ENCODE assay signal across 21 cellular contexts in the genomic region with DNA sequence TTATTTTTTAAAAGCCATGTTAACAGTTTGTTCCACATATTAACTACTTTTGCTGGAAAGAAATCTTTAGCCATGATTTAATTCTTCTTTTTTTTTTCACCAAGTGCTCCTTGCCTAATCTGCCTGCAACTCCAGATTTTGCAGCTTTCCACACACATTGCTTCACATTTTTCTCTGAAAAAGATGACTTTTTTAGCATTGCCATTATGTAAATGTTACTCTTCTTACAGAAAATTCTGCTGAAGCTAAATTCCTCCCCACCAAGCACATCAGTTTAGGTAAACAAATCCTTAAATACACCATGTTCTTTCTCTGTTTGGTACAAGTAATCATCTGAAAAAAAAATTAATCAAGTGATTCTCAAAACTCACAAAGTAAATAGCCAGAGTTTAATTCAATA. TPM values are rescaled to one million over a fixed set of nuclear protein-coding genes. Genes with fewer than 3 reads are reported as not detected.
DNase-seq lines count a peak whose midpoint lies in the region; ATAC-seq and TF ChIP-seq lines count a peak whose summit lies in the region.
"Had no signal": no experiment of that assay in that cellular context is flagged by ENCODE, and none has a peak within 500 bp of the region (broad histone marks: within the 10 kb centered on the region; RNA-seq: fewer than 3 reads in every experiment).

No MANE protein-coding gene starts in this region.

- no peak overlapping the region for H3K4me2 ChIP-seq in neural progenitor cell

- H3K4me3 Mint-ChIP-seq in neural progenitor cell: no peak overlapping the region
- H3K4me3 Mint-ChIP-seq: CD8-positive, alpha-beta T cell had no signal

- H3K4me1 Mint-ChIP-seq in neural progenitor cell: no peaks in the 10 kb centered on the region

- peak overlapping the region; percentile 16 for H3K9ac ChIP-seq in neural progenitor cell
- H3K9ac ChIP-seq: GM23248 had no signal

- TF ChIP-seq CTCF in neural progenitor cell (IDR thresholded peaks at IDR 0.05): no peak

- no peak overlapping the region for H3K27ac ChIP-seq in neural progenitor cell
- H3K27ac ChIP-seq: GM23248 had no signal

- no peaks in the 10 kb centered on the region for H3K4me1 ChIP-seq in neural progenitor cell
- H3K4me1 ChIP-seq: HAP-1 had no signal

- H2AFZ ChIP-seq in neural progenitor cell (replicated peaks): no peak overlapping the region
- H2AFZ ChIP-seq: GM23248 had no signal

- ATAC-seq in GM21825 (IDR thresholded peaks at IDR 0.05; ENCODE audit: unreplicated experiment): no peak
- ATAC-seq: CD8-positive, alpha-beta T cell; SK-N-SH treated with all-trans-retinoic acid at 6 μM for 48 hours had no signal

- H3K36me3 Mint-ChIP-seq in neural progenitor cell: no peaks in the 10 kb centered on the region
- H3K36me3 Mint-ChIP-seq: CD8-positive, alpha-beta T cell had no signal

- no peaks in the 10 kb centered on the region for H3K9me3 Mint-ChIP-seq in neural progenitor cell
- H3K9me3 Mint-ChIP-seq: CD8-positive, alpha-beta T cell had no signal

- H3K79me2 ChIP-seq in neural progenitor cell (ENCODE audit: low read depth): no peaks in the 10 kb centered on the region

- H3F3A ChIP-seq in neural progenitor cell (ENCODE audit: low read depth): no peaks in the 10 kb centered on the region

- peak; percentile 81 for DNase-seq in SIG-M5 treated with dmso at 0.1 percent for 504 hours (lab: John Stamatoyannopoulos, UW; ENCODE audit: unreplicated experiment)
- no peak for DNase-seq in SIG-M5 (lab: John Stamatoyannopoulos, UW)
- peak; percentile 43 for DNase-seq in MV-4-11 (lab: John Stamatoyannopoulos, UW)
- DNase-seq in amniotic epithelial cell (ENCODE audit: low read depth): peak; percentile 33
- DNase-seq in neural progenitor cell (ENCODE audit: low spot score): no peak
- no peak for DNase-seq in NCI-H345 (lab: John Stamatoyannopoulos, UW)
- no peak for DNase-seq in T-helper 2 cell
- DNase-seq: 8988T; Calu3; CD8-positive, alpha-beta T cell; EL; GM23248; MM.1S; NCI-H1694 treated with DMSO at 0.1 percent for 48 hours; NCI-H524; Right ventricle myocardium superior had no signal

- no peak overlapping the region for H3K27ac Mint-ChIP-seq in neural progenitor cell
- H3K27ac Mint-ChIP-seq: CD8-positive, alpha-beta T cell had no signal

- H3K27me3 Mint-ChIP-seq in neural progenitor cell (ENCODE audit: insufficient read depth, low read depth): no peaks in the 10 kb centered on the region

- H4K20me1 ChIP-seq in neural progenitor cell (ENCODE audit: low read depth): no peaks in the 10 kb centered on the region

- H3K27me3 ChIP-seq in neural progenitor cell: no peaks in the 10 kb centered on the region

- no peak overlapping the region for H3K4me3 ChIP-seq in neural progenitor cell
- H3K4me3 ChIP-seq: GM12878, GM23248, HAP-1 had no signal

- H3K9me3 ChIP-seq in neural progenitor cell (ENCODE audit: low read depth): no peaks in the 10 kb centered on the region
- H3K9me3 ChIP-seq: HAP-1 had no signal

- no peaks in the 10 kb centered on the region for H3K36me3 ChIP-seq in neural progenitor cell
- H3K36me3 ChIP-seq: HAP-1 had no signal

RNA-seq across cellular contexts. Expression of a gene that starts 23.3 kb away (rescaled TPM):
- total RNA-seq in neural progenitor cell (ENCODE audit: low replicate concordance): 0.50 TPM in 1 of 2 replicates, not detected in the other
- total RNA-seq: CD8-positive, alpha-beta T cell; OCI-LY7 had no signal

Comparison
In these comparisons a context has a peak if more than half of its experiments do, and no peak if none do; other contexts are left out.
1. DNase-seq: peak in SIG-M5 treated with dmso at 0.1 percent for 504 hours (single experiment), MV-4-11 (single experiment) and amniotic epithelial cell (single experiment); none in SIG-M5 (single experiment), neural progenitor cell (single experiment), NCI-H345 (single experiment) and T-helper 2 cell (0 of 5).